Comparison of ENCODE assay signal across 8 cellular contexts in genomic region chr14:22589096-22589839, GRCh38. TPM values are rescaled to one million over a fixed set of nuclear protein-coding genes. Genes with fewer than 3 reads are reported as not detected.
A peak's percentile ranks its signal among the peaks of the same experiment; 100 is the strongest.
DNase-seq lines count a peak whose midpoint lies in the region; ATAC-seq lines count a peak whose summit lies in the region.

Gene DAD1 (minus strand): TSS chr14:22589224. CDS start chr14:22589157, 67 bp downstream.

- H3K9me3 ChIP-seq in BLaER1 treated with 17β-estradiol and CSF1 and Interleukin-3, amounts not matched to agents 10 nM and 100 nM (replicated peaks in 1 of 11) = no peaks in the 10 kb centered on the region

- H3K9ac ChIP-seq in BLaER1 treated with 17β-estradiol and CSF1 and Interleukin-3, amounts not matched to agents 10 nM and 100 nM = peak within 1 kb of the TSS; percentile 78 to 87 (median 84)

- H3K36me3 ChIP-seq in BLaER1 treated with 17β-estradiol and CSF1 and Interleukin-3, amounts not matched to agents 10 nM and 100 nM = peaks cover 0 to 20% (median 10%) of the 10 kb centered on the region in 11 experiments; a peak in 10 of 22 replicates

- H3K27me3 ChIP-seq in BLaER1 treated with 17β-estradiol and CSF1 and Interleukin-3, amounts not matched to agents 10 nM and 100 nM = no peaks in the 10 kb centered on the region

- peak; percentile 99 for DNase-seq in NCI-H748 (lab: John Stamatoyannopoulos, UW; ENCODE audit: unreplicated experiment)
- peak; percentile 99 for DNase-seq in activated CD4-positive, alpha-beta T cell treated with anti-CD3 and anti-CD28 coated beads, Interleukin-2, amount 50 U/mL, for 1 hour
- peak; percentile 38 for DNase-seq in cortex of kidney (lab: John Stamatoyannopoulos, UW)
- peak; percentile 99 for DNase-seq in left colon
- DNase-seq in stimulated activated CD4-positive, alpha-beta T cell treated with anti-CD3 and anti-CD28 coated beads, Interleukin-1b, Interleukin-23, amount 100 ng/mL, for 48 hours = peak; percentile 99

- peaks cover 0 to 18% (median 5%) of the 10 kb centered on the region in 11 experiments; a peak in 11 of 22 replicates for H4K20me1 ChIP-seq in BLaER1 treated with 17β-estradiol and CSF1 and Interleukin-3, amounts not matched to agents 10 nM and 100 nM

- peak within 1 kb of the TSS; percentile 81 to 97 (median 87) for H3K4me2 ChIP-seq in BLaER1 treated with 17β-estradiol and CSF1 and Interleukin-3, amounts not matched to agents 10 nM and 100 nM

- H3K4me3 ChIP-seq in BLaER1 treated with 17β-estradiol and CSF1 and Interleukin-3, amounts not matched to agents 10 nM and 100 nM = peak within 1 kb of the TSS; percentile 70 to 86 (median 78)

- ATAC-seq in GM19351 (IDR thresholded peaks at IDR 0.05; ENCODE audit: unreplicated experiment) (peak; percentile 88), HG03521 (IDR thresholded peaks at IDR 0.05; ENCODE audit: unreplicated experiment) (peak; percentile 91), left colon (peak; percentile 95)

- peaks cover 44 to 56% (median 50%) of the 10 kb centered on the region in 10 experiments for H3K4me1 ChIP-seq in BLaER1 treated with 17β-estradiol and CSF1 and Interleukin-3, amounts not matched to agents 10 nM and 100 nM

- peak within 1 kb of the TSS; percentile 75 to 93 (median 81) for H3K27ac ChIP-seq in BLaER1 treated with 17β-estradiol and CSF1 and Interleukin-3, amounts not matched to agents 10 nM and 100 nM

- intact Hi-C loops in left colon (cut with DNase I, micrococcal nuclease) = no loop called here

RNA-seq across cellular contexts. Expression of gene DAD1, which starts in this region (rescaled TPM):
- total RNA-seq in left colon = 100 to 1,000 TPM; 139 to 142 TPM

Comparison
In these comparisons a context has a peak if more than half of its experiments do, and no peak if none do; other contexts are left out.
1. Peak in every context shown above with its lines: DNase-seq, ATAC-seq, H3K4me3 ChIP-seq and H3K27ac ChIP-seq.
2. DNase-seq: peak in every context shown above with its lines; median percentile 99 in NCI-H748; 99 in activated CD4-positive, alpha-beta T cell treated with anti-CD3 and anti-CD28 coated beads, Interleukin-2, amount 50 U/mL, for 1 hour; 99 in left colon; 99 in stimulated activated CD4-positive, alpha-beta T cell treated with anti-CD3 and anti-CD28 coated beads, Interleukin-1b, Interleukin-23, amount 100 ng/mL, for 48 hours; 38 in cortex of kidney.